ENCODE assay signal across 8 cellular contexts in genomic region chr19:10835754-10836477, GRCh38. TPM values are rescaled to one million over a fixed set of nuclear protein-coding genes. Genes with fewer than 3 reads are reported as not detected.
DNase-seq lines count a peak whose midpoint lies in the region; ATAC-seq lines count a peak whose summit lies in the region.

TMED1 (minus strand) TSS chr19:10836212; CDS start chr19:10836191, 21 bp downstream.

- H3K27me3 ChIP-seq in BLaER1 = no peaks in the 10 kb centered on the region

- peaks cover 13% of the 10 kb centered on the region for H3K4me1 ChIP-seq in BLaER1

- DNase-seq in GM19240 (ENCODE audit: insufficient read length, low spot score) (peak; percentile 99), NCI-H69 (lab: John Stamatoyannopoulos, UW) (peak; percentile 100), dedifferentiated amniotic fluid mesenchymal stem cell (ENCODE audit: extremely low spot score) (peak; percentile 99), left kidney (ENCODE audit: low read depth, low spot score) (peak; percentile 100)
- peak; percentile 98 for DNase-seq in activated CD4-positive, alpha-beta T cell treated with anti-CD3 and anti-CD28 coated beads, Interleukin-2, amount 10 ng/mL, durations not matched to agents 7 days and 5 days
- DNase-seq in stimulated activated CD4-positive, alpha-beta T cell treated with anti-CD3 and anti-CD28 coated beads, Interleukin-2, amount 100 ng/mL, for 24 hours = peak; percentile 97 to 98

- H3K36me3 ChIP-seq in BLaER1 = peaks cover 43% of the 10 kb centered on the region

- peaks cover 46% of the 10 kb centered on the region for H4K20me1 ChIP-seq in BLaER1

- H3K4me2 ChIP-seq in BLaER1 = peak within 1 kb of the TSS; percentile 81

- H3K4me3 ChIP-seq in BLaER1 = peak within 1 kb of the TSS; percentile 81

- peak within 1 kb of the TSS; percentile 95 for H3K27ac ChIP-seq in BLaER1

- ATAC-seq in HG03469 (IDR thresholded peaks at IDR 0.05; ENCODE audit: unreplicated experiment) = peak; percentile 43

- peaks cover 11% of the 10 kb centered on the region for H3K9me3 Mint-ChIP-seq in activated CD4-positive, alpha-beta T cell treated with anti-CD3 and anti-CD28 coated beads, Interleukin-2, amount 10 ng/mL, durations not matched to agents 7 days and 5 days

- peaks cover 4% of the 10 kb centered on the region for H3K27me3 Mint-ChIP-seq in activated CD4-positive, alpha-beta T cell treated with anti-CD3 and anti-CD28 coated beads, Interleukin-2, amount 10 ng/mL, durations not matched to agents 7 days and 5 days

- peaks cover 21% of the 10 kb centered on the region for H3K36me3 Mint-ChIP-seq in activated CD4-positive, alpha-beta T cell treated with anti-CD3 and anti-CD28 coated beads, Interleukin-2, amount 10 ng/mL, durations not matched to agents 7 days and 5 days (ENCODE audit: low read depth)

- POLR2A ChIA-PET in activated CD4-positive, alpha-beta T cell treated with anti-CD3 and anti-CD28 coated beads, Interleukin-2, amount 10 ng/mL, durations not matched to agents 7 days and 5 days (lab: Charles Lee) = interaction anchor here (1.0 kb wide), 1 partner anchor 118 kb away, joined by 4 read pairs; the partner anchor contains the start of gene DNM2

- H3K4me3 Mint-ChIP-seq in activated CD4-positive, alpha-beta T cell treated with anti-CD3 and anti-CD28 coated beads, Interleukin-2, amount 10 ng/mL, durations not matched to agents 7 days and 5 days = peak within 1 kb of the TSS; percentile 92

- H3K4me1 Mint-ChIP-seq in activated CD4-positive, alpha-beta T cell treated with anti-CD3 and anti-CD28 coated beads, Interleukin-2, amount 10 ng/mL, durations not matched to agents 7 days and 5 days = peaks cover 22% of the 10 kb centered on the region

- peaks cover 35% of the 10 kb centered on the region for H3K9me3 ChIP-seq in BLaER1

- CTCF ChIA-PET in activated CD4-positive, alpha-beta T cell treated with anti-CD3 and anti-CD28 coated beads, Interleukin-2, amount 10 ng/mL, durations not matched to agents 7 days and 5 days (lab: Charles Lee) = interaction anchor here (0.5 to 3.3 kb wide), 17 partner anchors 10 to 501 kb away, joined by 3 to 36 read pairs (median 4); partner anchors contain the start of genes CARM1 and DNM2

- H3K9ac ChIP-seq in BLaER1 = peak within 1 kb of the TSS; percentile 95

- peak within 1 kb of the TSS; percentile 99 for H3K27ac Mint-ChIP-seq in activated CD4-positive, alpha-beta T cell treated with anti-CD3 and anti-CD28 coated beads, Interleukin-2, amount 10 ng/mL, durations not matched to agents 7 days and 5 days

RNA-seq across cellular contexts. Expression of gene TMED1, which starts in this region (rescaled TPM):
- total RNA-seq in activated CD4-positive, alpha-beta T cell treated with anti-CD3 and anti-CD28 coated beads, Interleukin-2, amount 10 ng/mL, durations not matched to agents 7 days and 5 days = 10 to 100 TPM in 1 of 2 experiments, 1 to 10 TPM in 1; 8.6 to 11.2 TPM

Comparison
In these comparisons a context has a peak if more than half of its experiments do, and no peak if none do; other contexts are left out.
1. Peak in every context shown above with its lines: DNase-seq, ATAC-seq, H3K4me3 ChIP-seq and H3K27ac ChIP-seq.